31 cellular contexts compared by ENCODE assay signal in genomic region chr13:104650426-104650825, GRCh38.
DNase-seq lines count a peak whose midpoint lies in the region; ATAC-seq, FAIRE-seq and TF ChIP-seq lines count a peak whose summit lies in the region.
"Had no signal": no experiment of that assay in that cellular context is flagged by ENCODE, and none has a peak within 500 bp of the region (broad histone marks: within the 10 kb centered on the region; RNA-seq: fewer than 3 reads in every experiment).

No MANE protein-coding gene starts in this region.

- no peak for TF ChIP-seq POLR2A in HepG2 (IDR thresholded peaks at IDR 0.05; ENCODE audit: insufficient read depth in 1 of 2, low read depth in 2 of 2, low read length in 2 of 2)

- no peaks in the 10 kb centered on the region for H3K36me3 Mint-ChIP-seq in MCF 10A (ENCODE audit: insufficient read depth, unreplicated experiment)
- no peaks in the 10 kb centered on the region for H3K36me3 Mint-ChIP-seq in neural progenitor cell
- H3K36me3 Mint-ChIP-seq: CD14-positive monocyte; CD8-positive, alpha-beta memory T cell had no signal

- TF ChIP-seq CTCF in MCF 10A (IDR thresholded peaks at IDR 0.05; ENCODE audit: unreplicated experiment) (no peak), neural progenitor cell (IDR thresholded peaks at IDR 0.05) (no peak), HepG2 (CRISPR knock-in tag; IDR thresholded peaks at IDR 0.05) (no peak)

- FAIRE-seq in HepG2 (lab: Jason Lieb, UNC) = no peak
- FAIRE-seq: GM12892, GM19239, H54 had no signal

- H3K27ac Mint-ChIP-seq in MCF 10A (ENCODE audit: low read depth, unreplicated experiment) = no peak overlapping the region
- H3K27ac Mint-ChIP-seq in neural progenitor cell = peak overlapping the region; percentile 12
- H3K27ac Mint-ChIP-seq: B cell; CD14-positive monocyte; CD8-positive, alpha-beta memory T cell had no signal

- WGBS in HepG2 (ENCODE audit: low lambda C conversion rate) = 38% methylated on average over 8 of the region's 12 CpGs

- POLR2A ChIA-PET in MCF 10A (lab: Yijun Ruan, JAX) = interaction anchor here (0.6 kb wide), 1 partner anchor 1743 kb away, joined by 3 read pairs; no protein-coding TSS in a partner anchor
- POLR2A ChIA-PET in HepG2 (lab: Yijun Ruan, JAX) = no interaction called here

- H3K27me3 Mint-ChIP-seq in MCF 10A (ENCODE audit: insufficient read depth, unreplicated experiment) = no peaks in the 10 kb centered on the region
- no peaks in the 10 kb centered on the region for H3K27me3 Mint-ChIP-seq in neural progenitor cell (ENCODE audit: insufficient read depth, low read depth)
- H3K27me3 Mint-ChIP-seq: B cell; CD8-positive, alpha-beta memory T cell had no signal

- in situ Hi-C loops in HepG2 (cut with HindIII; ENCODE audit: extremely low pct_ligation_motif_present, low pct_unique_long_range_greater_than_20kb) = no loop called here

- H3K27me3 ChIP-seq in neural progenitor cell (no peaks in the 10 kb centered on the region), HepG2 (ENCODE audit: control insufficient read depth in 1 of 2, insufficient read depth in 2 of 2, low read length in 2 of 2) (no peaks in the 10 kb centered on the region)
- H3K27me3 ChIP-seq: SJSA1 had no signal

- H3K9me3 ChIP-seq in neural progenitor cell (ENCODE audit: low read depth) = no peaks in the 10 kb centered on the region
- peaks cover 11% of the 10 kb centered on the region; the same call in 1 of the 2 replicates for H3K9me3 ChIP-seq in HepG2 (ENCODE audit: low read length)
- H3K9me3 ChIP-seq: SJSA1 had no signal

- no TSS peak for BruUV-seq in MCF 10A (replicated peaks; lab: Mats Ljungman, UMichigan)
- no TSS peak for BruUV-seq in HepG2 (replicated peaks; lab: Mats Ljungman, UMichigan)

- DNase-seq in NCI-H146 (lab: John Stamatoyannopoulos, UW) = peak; percentile 2
- DNase-seq in NCI-H146 treated with DMSO at 0.1 percent for 48 hours (lab: John Stamatoyannopoulos, UW; ENCODE audit: unreplicated experiment) = no peak
- DNase-seq in NCI-H2171 treated with DMSO at 0.1 percent for 48 hours (lab: John Stamatoyannopoulos, UW) = peak; percentile 79
- DNase-seq in MCF 10A (ENCODE audit: unreplicated experiment) = peak; percentile 65
- no peak for DNase-seq in neural progenitor cell (ENCODE audit: low spot score)
- no peak for DNase-seq in HepG2 (ENCODE audit: low spot score)
- DNase-seq in DMS79 treated with DMSO at 0.1 percent for 48 hours (lab: John Stamatoyannopoulos, UW) = no peak
- DNase-seq in HCEC 1CT = no peak
- DNase-seq: CD8-positive, alpha-beta memory T cell; DMS 273 treated with DMSO at 0.1 percent for 48 hours; DMS79; IMR-90; KG1; MM.1S; NCI-H1436; NCI-H1930; NCI-H2107; NCI-H226; NCI-H510A; NCI-H748 treated with DMSO at 0.1 percent for 48 hours; NK-92 treated with Interleukin-12 subunit alpha and Interleukin-12 subunit beta, amount 100 ng/mL, for 24 hours; Right ventricle myocardium superior; RPMI8226; T-helper 1 cell had no signal

- H3K4me2 ChIP-seq in neural progenitor cell (no peak overlapping the region), HepG2 (ENCODE audit: low read depth, low read length) (no peak overlapping the region)

- H4K20me1 ChIP-seq in neural progenitor cell (ENCODE audit: low read depth) (no peaks in the 10 kb centered on the region), HepG2 (ENCODE audit: insufficient read depth, low read length) (no peaks in the 10 kb centered on the region)

- H3K9me3 Mint-ChIP-seq in MCF 10A (ENCODE audit: unreplicated experiment) (no peaks in the 10 kb centered on the region), neural progenitor cell (no peaks in the 10 kb centered on the region)

- intact Hi-C loops in MCF 10A (cut with micrococcal nuclease) = no loop called here
- intact Hi-C loops in HepG2 (cut with micrococcal nuclease; ENCODE audit: unreplicated experiment) = no loop called here

- CTCF ChIA-PET in MCF 10A (lab: Yijun Ruan, JAX) (no interaction called here), HepG2 (lab: Yijun Ruan, JAX; ENCODE audit: low intra/inter-chr PET ratio, low total read pairs) (no interaction called here)

- no peak for TF ChIP-seq RAD21 in HepG2 (CRISPR knock-in tag; IDR thresholded peaks at IDR 0.05)

- TF ChIP-seq EP300 in HepG2 (IDR thresholded peaks at IDR 0.05; ENCODE audit: low read depth in 2 of 2, low read length in 2 of 2) (no peak), HepG2 (CRISPR knock-in tag; IDR thresholded peaks at IDR 0.05; ENCODE audit: borderline replicate concordance) (no peak)

- ATAC-seq in HepG2 = no peak

- H3K79me2 ChIP-seq in neural progenitor cell (ENCODE audit: low read depth) (no peaks in the 10 kb centered on the region), HepG2 (ENCODE audit: insufficient read depth, low read length) (no peaks in the 10 kb centered on the region)

- no peak overlapping the region for H3K9ac ChIP-seq in neural progenitor cell
- H3K9ac ChIP-seq in HepG2 (ENCODE audit: insufficient read depth, low read depth, low read length) = no peak overlapping the region

- no peaks in the 10 kb centered on the region for H3K4me1 Mint-ChIP-seq in MCF 10A (ENCODE audit: insufficient read depth, unreplicated experiment)
- peaks cover 20% of the 10 kb centered on the region for H3K4me1 Mint-ChIP-seq in neural progenitor cell
- H3K4me1 Mint-ChIP-seq: B cell; CD14-positive monocyte; CD8-positive, alpha-beta memory T cell had no signal

- no peak overlapping the region for H3K4me3 ChIP-seq in neural progenitor cell
- no peak overlapping the region for H3K4me3 ChIP-seq in HepG2 (replicated peaks in 1 of 3; ENCODE audit: insufficient read depth in 1 of 3, low read depth in 2 of 3, low read length in 3 of 3)
- H3K4me3 ChIP-seq: SJSA1 had no signal

- no peak overlapping the region for H3K27ac ChIP-seq in neural progenitor cell
- no peak overlapping the region for H3K27ac ChIP-seq in HepG2 (ENCODE audit: extremely low read length, insufficient read depth, low read length)
- H3K27ac ChIP-seq: 22Rv1, SJSA1 had no signal

- H2AFZ ChIP-seq in neural progenitor cell (replicated peaks) = no peak overlapping the region
- no peak overlapping the region for H2AFZ ChIP-seq in HepG2 (ENCODE audit: low read length)

- H3K4me3 Mint-ChIP-seq in MCF 10A (ENCODE audit: unreplicated experiment) (no peak overlapping the region), neural progenitor cell (no peak overlapping the region)
- H3K4me3 Mint-ChIP-seq: B cell; CD14-positive monocyte; CD8-positive, alpha-beta memory T cell had no signal

- H3K4me1 ChIP-seq in neural progenitor cell = no peaks in the 10 kb centered on the region
- no peaks in the 10 kb centered on the region for H3K4me1 ChIP-seq in HepG2 (ENCODE audit: insufficient read depth, low read length)
- H3K4me1 ChIP-seq: SJSA1 had no signal

- H3K36me3 ChIP-seq in neural progenitor cell (no peaks in the 10 kb centered on the region), HepG2 (replicated peaks in 1 of 2; ENCODE audit: control insufficient read depth in 1 of 2, insufficient read depth in 2 of 2, low read length in 2 of 2) (no peaks in the 10 kb centered on the region)
- H3K36me3 ChIP-seq: SJSA1 had no signal

- no peaks in the 10 kb centered on the region for H3F3A ChIP-seq in neural progenitor cell (ENCODE audit: low read depth)

TF ChIP-seq in HepG2, 621 proteins besides CTCF, POLR2A, EP300 and RAD21:
- TF ChIP-seq NFIC (IDR thresholded peaks at IDR 0.05; ENCODE audit: low read length) (no peak), ZNF251 (CRISPR knock-in tag; IDR thresholded peaks at IDR 0.05) (no peak), KDM1A (CRISPR knock-in tag; IDR thresholded peaks at IDR 0.05) (no peak), ZNF33A (CRISPR knock-in tag; IDR thresholded peaks at IDR 0.05; ENCODE audit: borderline replicate concordance) (no peak), DRAP1 (CRISPR knock-in tag; IDR thresholded peaks at IDR 0.05) (no peak), THAP7 (CRISPR knock-in tag; IDR thresholded peaks at IDR 0.05) (no peak), MEIS1 (CRISPR knock-in tag; IDR thresholded peaks at IDR 0.05; ENCODE audit: borderline replicate concordance) (no peak), ZNF160 (CRISPR knock-in tag; IDR thresholded peaks at IDR 0.05) (no peak), ZSCAN21 (CRISPR knock-in tag; IDR thresholded peaks at IDR 0.05; ENCODE audit: borderline replicate concordance) (no peak), ZNF562 (CRISPR knock-in tag; IDR thresholded peaks at IDR 0.05; ENCODE audit: borderline replicate concordance) (no peak)

Comparison
In these comparisons a context has a peak if more than half of its experiments do, and no peak if none do; other contexts are left out.
1. DNase-seq: peak in NCI-H146 (single experiment), NCI-H2171 treated with DMSO at 0.1 percent for 48 hours (single experiment) and MCF 10A (single experiment); none in NCI-H146 treated with DMSO at 0.1 percent for 48 hours (single experiment), neural progenitor cell (single experiment), HepG2 (single experiment), DMS79 treated with DMSO at 0.1 percent for 48 hours (single experiment) and HCEC 1CT (single experiment).